Comparison of ENCODE assay signal across 26 cellular contexts in genomic region chr9:35549466-35549865, GRCh38.
"Had no signal": no experiment of that assay in that cellular context is flagged by ENCODE, and none has a peak within 500 bp of the region (broad histone marks: within the 10 kb centered on the region; RNA-seq: fewer than 3 reads in every experiment).

No MANE protein-coding gene starts in this region.

- H3K27me3 ChIP-seq: brain microvascular endothelial cell, cardiac muscle cell, Peyer's patch, SJCRH30 had no signal

- H3K4me3 ChIP-seq: cardiac muscle cell, Peyer's patch, SJCRH30 had no signal

- H3K36me3 ChIP-seq: cardiac muscle cell, SJCRH30 had no signal

- H3K27ac ChIP-seq: brain microvascular endothelial cell, cardiac muscle cell, Peyer's patch, SJCRH30, VCaP had no signal

- DNase-seq: activated CD4-positive, alpha-beta T cell treated with anti-CD3 and anti-CD28 coated beads, Interleukin-2, amount 50 U/mL, for 1 hour; activated CD4-positive, CD25-positive, alpha-beta regulatory T cell; activated CD8-positive, alpha-beta memory T cell treated with anti-CD3 and anti-CD28 coated beads, Interleukin-2, amount 50 U/mL, for 48 hours; activated CD8-positive, alpha-beta T cell treated with anti-CD3 and anti-CD28 coated beads for 36 hours; activated naive CD4-positive, alpha-beta T cell; activated T-cell treated with anti-CD3 and anti-CD28 coated beads, Interleukin-2, amount 50 U/mL, for 1 hour; amniotic stem cell; brain microvascular endothelial cell; Kasumi-1; KBM-7; NCI-H1048; NCI-H146; NCI-H1930; NCI-H2171 treated with DMSO at 0.1 percent for 48 hours; NCI-H226; NCI-H526; NCI-H82; NK-92 treated with Interleukin-12 subunit alpha and Interleukin-12 subunit beta, amount 100 ng/mL, for 24 hours; OCI-M1; Peyer's patch; Right ventricle myocardium superior; SJCRH30; SK-N-SH; T-helper 1 cell had no signal

- H3K4me1 ChIP-seq: Peyer's patch had no signal

- H3K9me3 ChIP-seq: Peyer's patch, SJCRH30, SK-N-SH had no signal

- ATAC-seq: activated CD8-positive, alpha-beta T cell treated with anti-CD3 and anti-CD28 coated beads for 36 hours had no signal
